ENCODE assay signal across 21 cellular contexts in genomic region chr5:180154821-180155220, GRCh38. TPM values are rescaled to one million over a fixed set of nuclear protein-coding genes. Genes with fewer than 3 reads are reported as not detected.
"Had no signal": no experiment of that assay in that cellular context is flagged by ENCODE, and none has a peak within 500 bp of the region (broad histone marks: within the 10 kb centered on the region; RNA-seq: fewer than 3 reads in every experiment).

No MANE protein-coding gene starts in this region.

- H3K4me3 Mint-ChIP-seq: activated CD4-positive, alpha-beta T cell treated with anti-CD3 and anti-CD28 coated beads, Interleukin-2, amount 10 ng/mL, durations not matched to agents 24 days and 14 days; activated T-helper 17 cell treated with anti-CD3 and anti-CD28 coated beads, Interleukin-2, amount 50 U/mL, for 72 hours; central memory CD8-positive, alpha-beta T cell; memory B cell; naive thymus-derived CD8-positive, alpha-beta T cell; WTC11 had no signal

- H3K4me1 Mint-ChIP-seq: activated CD4-positive, alpha-beta T cell treated with anti-CD3 and anti-CD28 coated beads, Interleukin-2, amount 10 ng/mL, durations not matched to agents 24 days and 14 days; activated T-helper 17 cell treated with anti-CD3 and anti-CD28 coated beads, Interleukin-2, amount 50 U/mL, for 72 hours; central memory CD8-positive, alpha-beta T cell; memory B cell; naive thymus-derived CD8-positive, alpha-beta T cell; WTC11 had no signal

- DNase-seq: activated CD4-positive, alpha-beta T cell treated with anti-CD3 and anti-CD28 coated beads, Interleukin-2, amount 10 ng/mL, durations not matched to agents 24 days and 14 days; activated T-cell treated with anti-CD3 and anti-CD28 coated beads for 4 hours; body of pancreas; dermis blood vessel endothelial cell; erythroblast; islet precursor cell; naive thymus-derived CD8-positive, alpha-beta T cell; stimulated activated naive CD8-positive, alpha-beta T cell treated with anti-CD3 and anti-CD28 coated beads, Interleukin-15, Interleukin-2, amounts not matched to agents 100 U/mL and 50 U/mL, for 24 hours; T-helper 2 cell had no signal

- ATAC-seq: activated naive CD4-positive, alpha-beta T cell treated with anti-CD3 and anti-CD28 coated beads, Interleukin-2, amount 50 U/mL, for 72 hours; activated T-helper 17 cell treated with anti-CD3 and anti-CD28 coated beads, Interleukin-2, amount 50 U/mL, for 72 hours; body of pancreas; gastroesophageal sphincter; naive thymus-derived CD8-positive, alpha-beta T cell; stimulated activated naive CD8-positive, alpha-beta T cell treated with anti-CD3 and anti-CD28 coated beads, Interleukin-15, Interleukin-2, amounts not matched to agents 100 U/mL and 50 U/mL, for 24 hours; WTC11 had no signal

- H3K9me3 ChIP-seq: neutrophil, SJSA1, suprapubic skin had no signal

- H3K27me3 ChIP-seq: body of pancreas, neutrophil, SJSA1, suprapubic skin had no signal

- H3K27ac ChIP-seq: body of pancreas, gastroesophageal sphincter, neutrophil, SJSA1, suprapubic skin had no signal

- H3K36me3 ChIP-seq: gastroesophageal sphincter, neutrophil, SJSA1, suprapubic skin had no signal

- H3K36me3 Mint-ChIP-seq: WTC11 had no signal

- H3K4me2 ChIP-seq: smooth muscle cell had no signal

- H3K4me1 ChIP-seq: body of pancreas, gastroesophageal sphincter, SJSA1, suprapubic skin had no signal

- H3K4me3 ChIP-seq: body of pancreas, gastroesophageal sphincter, SJSA1, smooth muscle cell, suprapubic skin had no signal

- H3K27ac Mint-ChIP-seq: activated CD4-positive, alpha-beta T cell treated with anti-CD3 and anti-CD28 coated beads, Interleukin-2, amount 10 ng/mL, durations not matched to agents 24 days and 14 days; activated naive CD4-positive, alpha-beta T cell treated with anti-CD3 and anti-CD28 coated beads, Interleukin-2, amount 50 U/mL, for 72 hours; activated T-helper 17 cell treated with anti-CD3 and anti-CD28 coated beads, Interleukin-2, amount 50 U/mL, for 72 hours; memory B cell; naive thymus-derived CD8-positive, alpha-beta T cell; progenitor cell of endocrine pancreas; WTC11 had no signal

- H3K27me3 Mint-ChIP-seq: activated CD4-positive, alpha-beta T cell treated with anti-CD3 and anti-CD28 coated beads, Interleukin-2, amount 10 ng/mL, durations not matched to agents 24 days and 14 days had no signal

RNA-seq across cellular contexts. Expression of gene RASGEF1C, which starts 54.2 kb away (rescaled TPM):
- total RNA-seq: activated CD4-positive, alpha-beta T cell treated with anti-CD3 and anti-CD28 coated beads, Interleukin-2, amount 10 ng/mL, durations not matched to agents 24 days and 14 days; activated CD8-positive, alpha-beta memory T cell treated with anti-CD3 and anti-CD28 coated beads for 36 hours; activated naive CD4-positive, alpha-beta T cell treated with anti-CD3 and anti-CD28 coated beads, Interleukin-2, amount 50 U/mL, for 72 hours; activated T-helper 17 cell treated with anti-CD3 and anti-CD28 coated beads, Interleukin-2, amount 50 U/mL, for 72 hours; body of pancreas; dermis blood vessel endothelial cell; naive thymus-derived CD8-positive, alpha-beta T cell; SJSA1; smooth muscle cell had no signal
- polyA plus RNA-seq: naive thymus-derived CD8-positive, alpha-beta T cell had no signal
